Comparison of ENCODE assay signal across 14 cellular contexts in genomic region chr4:10023806-10024205, GRCh38. TPM values are rescaled to one million over a fixed set of nuclear protein-coding genes. Genes with fewer than 3 reads are reported as not detected.
DNase-seq lines count a peak whose midpoint lies in the region; ATAC-seq and TF ChIP-seq lines count a peak whose summit lies in the region.
"Had no signal": no experiment of that assay in that cellular context is flagged by ENCODE, and none has a peak within 500 bp of the region (broad histone marks: within the 10 kb centered on the region; RNA-seq: fewer than 3 reads in every experiment).

No MANE protein-coding gene starts in this region.

- DNase-seq in CD1c-positive myeloid dendritic cell (ENCODE audit: extremely low spot score) (peak; percentile 86), Kasumi-1 (lab: John Stamatoyannopoulos, UW) (peak; percentile 5 to 13), endodermal cell (peak; percentile 35), OCI-M2 (lab: John Stamatoyannopoulos, UW; ENCODE audit: unreplicated experiment) (no peak), amniotic stem cell (lab: John Stamatoyannopoulos, UW) (no peak)
- DNase-seq: activated CD8-positive, alpha-beta memory T cell treated with anti-CD3 and anti-CD28 coated beads, Interleukin-2, amount 10 ng/mL, durations not matched to agents 7 days and 5 days; CD8-positive, alpha-beta T cell; NCI-H1436; NCI-H226; OCI-M1 had no signal

- H3K4me1 ChIP-seq in endodermal cell (ENCODE audit: control insufficient read depth, insufficient read depth, low read length): no peaks in the 10 kb centered on the region
- no peaks in the 10 kb centered on the region for H3K4me1 ChIP-seq in rectal smooth muscle tissue (ENCODE audit: control insufficient read depth, insufficient read depth, low read length)

- H3K9me3 Mint-ChIP-seq in endodermal cell: peaks cover 2% of the 10 kb centered on the region
- H3K9me3 Mint-ChIP-seq: activated naive CD4-positive, alpha-beta T cell treated with anti-CD3 and anti-CD28 coated beads, Interleukin-2, amount 50 U/mL, for 24 hours; CD8-positive, alpha-beta T cell had no signal

- no peaks in the 10 kb centered on the region for H3K36me3 Mint-ChIP-seq in endodermal cell (ENCODE audit: low read depth)
- H3K36me3 Mint-ChIP-seq: activated CD8-positive, alpha-beta memory T cell treated with anti-CD3 and anti-CD28 coated beads, Interleukin-2, amount 10 ng/mL, durations not matched to agents 7 days and 5 days had no signal

- no peak overlapping the region for H3K27ac Mint-ChIP-seq in endodermal cell
- H3K27ac Mint-ChIP-seq: activated CD8-positive, alpha-beta memory T cell treated with anti-CD3 and anti-CD28 coated beads, Interleukin-2, amount 10 ng/mL, durations not matched to agents 7 days and 5 days; activated naive CD4-positive, alpha-beta T cell treated with anti-CD3 and anti-CD28 coated beads, Interleukin-2, amount 50 U/mL, for 24 hours; CD8-positive, alpha-beta T cell had no signal

- peaks cover 34% of the 10 kb centered on the region for H3K27me3 Mint-ChIP-seq in endodermal cell (ENCODE audit: insufficient read depth)
- H3K27me3 Mint-ChIP-seq: activated naive CD4-positive, alpha-beta T cell treated with anti-CD3 and anti-CD28 coated beads, Interleukin-2, amount 50 U/mL, for 24 hours had no signal

- no peak overlapping the region for H3K27ac ChIP-seq in endodermal cell (ENCODE audit: low read depth, low read length)
- peak overlapping the region; percentile 15 for H3K27ac ChIP-seq in rectal smooth muscle tissue (ENCODE audit: low read depth, low read length)
- H3K27ac ChIP-seq: tibial artery had no signal

- no peak overlapping the region for H3K4me3 ChIP-seq in endodermal cell (ENCODE audit: low read length)
- H3K4me3 ChIP-seq in rectal smooth muscle tissue (ENCODE audit: low read length): no peak overlapping the region
- H3K4me3 ChIP-seq: tibial artery had no signal

- TF ChIP-seq CTCF in endodermal cell (conservative IDR thresholded peaks at IDR 0.05): no peak

- no peak overlapping the region for H3K4me3 Mint-ChIP-seq in endodermal cell
- H3K4me3 Mint-ChIP-seq: activated CD8-positive, alpha-beta memory T cell treated with anti-CD3 and anti-CD28 coated beads, Interleukin-2, amount 10 ng/mL, durations not matched to agents 7 days and 5 days; activated naive CD4-positive, alpha-beta T cell treated with anti-CD3 and anti-CD28 coated beads, Interleukin-2, amount 50 U/mL, for 24 hours; CD8-positive, alpha-beta T cell had no signal

- WGBS in endodermal cell (ENCODE audit: insufficient coverage in 1 of 2, insufficient read length in 1 of 2), 2 experiments: 88 to 91% methylated on average over 1 to 7 of the region's 7 CpGs

- H3K27me3 ChIP-seq in endodermal cell (ENCODE audit: control insufficient read depth, insufficient read depth, low read length, poor library complexity, severe bottlenecking) (no peaks in the 10 kb centered on the region), rectal smooth muscle tissue (ENCODE audit: control insufficient read depth, insufficient read depth, low read length) (no peaks in the 10 kb centered on the region)
- H3K27me3 ChIP-seq: tibial artery had no signal

- H3K36me3 ChIP-seq in endodermal cell (ENCODE audit: control insufficient read depth, insufficient read depth, low read length) (no peaks in the 10 kb centered on the region), rectal smooth muscle tissue (ENCODE audit: control insufficient read depth, insufficient read depth, low read length) (no peaks in the 10 kb centered on the region)
- H3K36me3 ChIP-seq: tibial artery had no signal

- peaks cover 3% of the 10 kb centered on the region for H3K4me1 Mint-ChIP-seq in endodermal cell

- H3K9me3 ChIP-seq in endodermal cell (ENCODE audit: control insufficient read depth, low read length): no peaks in the 10 kb centered on the region
- H3K9me3 ChIP-seq: tibial artery had no signal

- H3K9ac ChIP-seq in endodermal cell (ENCODE audit: extremely low read depth, low read length, poor library complexity, severe bottlenecking) (no peak overlapping the region), rectal smooth muscle tissue (ENCODE audit: low read length) (no peak overlapping the region)

- TF ChIP-seq POLR2A in GM18505 (IDR thresholded peaks at IDR 0.05; ENCODE audit: borderline replicate concordance, extremely low read depth, insufficient read depth, insufficient read length): no peak

- ATAC-seq in GM18505 (IDR thresholded peaks at IDR 0.05; ENCODE audit: unreplicated experiment): no peak
- ATAC-seq: activated CD8-positive, alpha-beta memory T cell treated with anti-CD3 and anti-CD28 coated beads, Interleukin-2, amount 10 ng/mL, durations not matched to agents 7 days and 5 days; CD8-positive, alpha-beta T cell had no signal

RNA-seq across cellular contexts. Expression of gene SLC2A9, which starts 2.5 kb away (rescaled TPM):
- 1 to 10 TPM in 1 of 2 donors, under 1 TPM in 1; 0.95 to 1.9 TPM for total RNA-seq in endodermal cell
- polyA plus RNA-seq in endodermal cell (2013, experiment 1 of 2): not detected
- not detected for polyA plus RNA-seq in endodermal cell (2013, experiment 2 of 2)

Comparison
In these comparisons a context has a peak if more than half of its experiments do, and no peak if none do; other contexts are left out.
1. DNase-seq: peak in CD1c-positive myeloid dendritic cell (single experiment), Kasumi-1 (2 of 2) and endodermal cell (single experiment); none in OCI-M2 (single experiment) and amniotic stem cell (single experiment).